In genomic region chr10:121792198-121792597, GRCh38 we compare ENCODE assay signal across 15 cellular contexts.
DNase-seq lines count a peak whose midpoint lies in the region; ATAC-seq and TF ChIP-seq lines count a peak whose summit lies in the region.
"Had no signal": no experiment of that assay in that cellular context is flagged by ENCODE, and none has a peak within 500 bp of the region (broad histone marks: within the 10 kb centered on the region; RNA-seq: fewer than 3 reads in every experiment).

No MANE protein-coding gene starts in this region.

- no peaks in the 10 kb centered on the region for H3K9me3 Mint-ChIP-seq in endodermal cell
- no peaks in the 10 kb centered on the region for H3K9me3 Mint-ChIP-seq in natural killer cell treated with Interleukin-12 subunit alpha and Interleukin-12 subunit beta and Interleukin-15 and Interleukin-18, amount 100 ng/mL, for 72 hours
- H3K9me3 Mint-ChIP-seq: activated naive CD8-positive, alpha-beta T cell treated with anti-CD3 and anti-CD28 coated beads, Interleukin-2, amount 50 U/mL, for 24 hours had no signal

- WGBS in endodermal cell (ENCODE audit: insufficient coverage in 1 of 2, insufficient read length in 1 of 2), 2 experiments, result 91 to 97% methylated on average over 1 to 2 of the region's 3 CpGs
- 59% methylated on average over 1 of the region's 3 CpGs for WGBS in mesenchymal stem cell
- WGBS in trophoblast cell (ENCODE audit: extremely low coverage, insufficient coverage, insufficient read length), result no CpG with 5 or more reads among the region's 3 CpGs

- no peaks in the 10 kb centered on the region for H3K79me2 ChIP-seq in trophoblast cell (ENCODE audit: control insufficient read depth, insufficient read depth, low read length, poor library complexity)

- H3K4me1 ChIP-seq in endodermal cell (ENCODE audit: control insufficient read depth, insufficient read depth, low read length) (peaks cover 6% of the 10 kb centered on the region), mesenchymal stem cell (ENCODE audit: control insufficient read depth, insufficient read depth, low read depth, low read length) (peaks cover 3% of the 10 kb centered on the region), trophoblast cell (ENCODE audit: control insufficient read depth in 1 of 2, insufficient read depth in 2 of 2, low read length in 2 of 2) (peaks cover 0 to 1% of the 10 kb centered on the region in 2 experiments)
- H3K4me1 ChIP-seq: BLaER1, colonic mucosa had no signal

- H2AK5ac ChIP-seq in mesenchymal stem cell (ENCODE audit: low read length, severe bottlenecking) (no peak overlapping the region), trophoblast cell (ENCODE audit: low read length) (no peak overlapping the region)

- no peak overlapping the region for H3K4me3 ChIP-seq in endodermal cell (ENCODE audit: low read length)
- H3K4me3 ChIP-seq in mesenchymal stem cell (ENCODE audit: insufficient read depth in 1 of 2, low read depth in 1 of 2, low read length in 2 of 2), result no peak overlapping the region
- no peak overlapping the region for H3K4me3 ChIP-seq in trophoblast cell (ENCODE audit: low read depth, low read length)
- H3K4me3 ChIP-seq: BLaER1, colonic mucosa, SK-N-MC had no signal

- no peak overlapping the region for H2BK5ac ChIP-seq in mesenchymal stem cell (ENCODE audit: low read depth, low read length, poor library complexity, severe bottlenecking)
- no peak overlapping the region for H2BK5ac ChIP-seq in trophoblast cell (ENCODE audit: low read depth, low read length, poor library complexity)

- H3K79me1 ChIP-seq in mesenchymal stem cell (replicated peaks; ENCODE audit: low read length, poor library complexity, severe bottlenecking) (peaks cover 2% of the 10 kb centered on the region), trophoblast cell (ENCODE audit: low read length) (no peaks in the 10 kb centered on the region)

- H3K4ac ChIP-seq in mesenchymal stem cell (ENCODE audit: low read depth in 1 of 2, low read length in 2 of 2), result no peak overlapping the region
- H3K4ac ChIP-seq in trophoblast cell (ENCODE audit: low read depth, low read length), result no peak overlapping the region

- H4K12ac ChIP-seq in trophoblast cell (ENCODE audit: low read depth, low read length), result no peak overlapping the region

- H3K14ac ChIP-seq in mesenchymal stem cell (ENCODE audit: low read length in 2 of 2), result no peak overlapping the region
- H3K14ac ChIP-seq in trophoblast cell (ENCODE audit: low read length), result no peak overlapping the region

- H3K36me3 ChIP-seq in endodermal cell (ENCODE audit: control insufficient read depth, insufficient read depth, low read length), result no peaks in the 10 kb centered on the region
- peaks cover 0 to 19% of the 10 kb centered on the region in 2 experiments for H3K36me3 ChIP-seq in mesenchymal stem cell (ENCODE audit: control insufficient read depth in 1 of 2, insufficient read depth in 2 of 2, low read depth in 1 of 2, low read length in 2 of 2)
- H3K36me3 ChIP-seq in trophoblast cell (ENCODE audit: control insufficient read depth in 1 of 2, insufficient read depth in 2 of 2, low read length in 2 of 2), result no peaks in the 10 kb centered on the region
- H3K36me3 ChIP-seq: colonic mucosa had no signal

- peaks cover 15% of the 10 kb centered on the region for H3K4me1 Mint-ChIP-seq in endodermal cell
- H3K4me1 Mint-ChIP-seq in natural killer cell treated with Interleukin-12 subunit alpha and Interleukin-12 subunit beta and Interleukin-15 and Interleukin-18, amount 100 ng/mL, for 72 hours (ENCODE audit: low read depth in 2 of 2), result peaks cover 0 to 6% of the 10 kb centered on the region in 2 donors
- H3K4me1 Mint-ChIP-seq: activated naive CD8-positive, alpha-beta T cell treated with anti-CD3 and anti-CD28 coated beads, Interleukin-2, amount 50 U/mL, for 24 hours had no signal

- H4K91ac ChIP-seq in mesenchymal stem cell (ENCODE audit: low read length) (no peak overlapping the region), trophoblast cell (ENCODE audit: low read depth, low read length) (no peak overlapping the region)

- no peak for ATAC-seq in natural killer cell treated with Interleukin-12 subunit alpha and Interleukin-12 subunit beta and Interleukin-15 and Interleukin-18, amount 100 ng/mL, for 72 hours
- ATAC-seq: activated naive CD8-positive, alpha-beta T cell treated with anti-CD3 and anti-CD28 coated beads, Interleukin-2, amount 50 U/mL, for 24 hours had no signal

- H3K4me2 ChIP-seq in mesenchymal stem cell (ENCODE audit: low read length, poor library complexity, severe bottlenecking) (no peak overlapping the region), trophoblast cell (ENCODE audit: low read length) (no peak overlapping the region)
- H3K4me2 ChIP-seq: BLaER1 had no signal

- H3K27ac ChIP-seq in endodermal cell (ENCODE audit: low read depth, low read length), result no peak overlapping the region
- H3K27ac ChIP-seq in mesenchymal stem cell (ENCODE audit: low read length, poor library complexity, severe bottlenecking), result no peak overlapping the region
- H3K27ac ChIP-seq in trophoblast cell (ENCODE audit: low read depth, low read length), result no peak overlapping the region
- H3K27ac ChIP-seq: BLaER1, colonic mucosa, SK-N-MC had no signal

- H3K27me3 ChIP-seq in endodermal cell (ENCODE audit: control insufficient read depth, insufficient read depth, low read length, poor library complexity, severe bottlenecking) (no peaks in the 10 kb centered on the region), mesenchymal stem cell (ENCODE audit: control insufficient read depth in 1 of 2, insufficient read depth in 1 of 2, low read length in 2 of 2) (no peaks in the 10 kb centered on the region), trophoblast cell (ENCODE audit: insufficient read depth, low read length) (no peaks in the 10 kb centered on the region)
- H3K27me3 ChIP-seq: BLaER1, colonic mucosa had no signal

- peak overlapping the region; percentile 5 for H3K27ac Mint-ChIP-seq in endodermal cell
- H3K27ac Mint-ChIP-seq in natural killer cell treated with Interleukin-12 subunit alpha and Interleukin-12 subunit beta and Interleukin-15 and Interleukin-18, amount 100 ng/mL, for 72 hours, result no peak overlapping the region
- H3K27ac Mint-ChIP-seq: activated naive CD8-positive, alpha-beta T cell treated with anti-CD3 and anti-CD28 coated beads, Interleukin-2, amount 50 U/mL, for 24 hours had no signal

- H4K8ac ChIP-seq in mesenchymal stem cell (ENCODE audit: low read length) (no peak overlapping the region), trophoblast cell (ENCODE audit: low read depth, low read length) (no peak overlapping the region)

- H2BK120ac ChIP-seq in mesenchymal stem cell (ENCODE audit: low read depth, low read length) (no peak overlapping the region), trophoblast cell (ENCODE audit: insufficient read depth, low read length, poor library complexity) (no peak overlapping the region)

- H3K4me3 Mint-ChIP-seq in endodermal cell, result no peak overlapping the region
- no peak overlapping the region for H3K4me3 Mint-ChIP-seq in natural killer cell treated with Interleukin-12 subunit alpha and Interleukin-12 subunit beta and Interleukin-15 and Interleukin-18, amount 100 ng/mL, for 72 hours
- H3K4me3 Mint-ChIP-seq: activated naive CD8-positive, alpha-beta T cell treated with anti-CD3 and anti-CD28 coated beads, Interleukin-2, amount 50 U/mL, for 24 hours had no signal

- no peak for TF ChIP-seq CTCF in endodermal cell (conservative IDR thresholded peaks at IDR 0.05)

- H2BK15ac ChIP-seq in mesenchymal stem cell (ENCODE audit: low read depth, poor library complexity, severe bottlenecking), result peak overlapping the region; percentile 26

- H3K9ac ChIP-seq in endodermal cell (ENCODE audit: extremely low read depth, low read length, poor library complexity, severe bottlenecking), result no peak overlapping the region
- no peak overlapping the region for H3K9ac ChIP-seq in mesenchymal stem cell (ENCODE audit: low read length)
- no peak overlapping the region for H3K9ac ChIP-seq in trophoblast cell (ENCODE audit: low read length)
- H3K9ac ChIP-seq: BLaER1 had no signal

- no peaks in the 10 kb centered on the region for H3K27me3 Mint-ChIP-seq in endodermal cell (ENCODE audit: insufficient read depth)
- no peaks in the 10 kb centered on the region for H3K27me3 Mint-ChIP-seq in natural killer cell treated with Interleukin-12 subunit alpha and Interleukin-12 subunit beta and Interleukin-15 and Interleukin-18, amount 100 ng/mL, for 72 hours
- H3K27me3 Mint-ChIP-seq: activated naive CD8-positive, alpha-beta T cell treated with anti-CD3 and anti-CD28 coated beads, Interleukin-2, amount 50 U/mL, for 24 hours had no signal

- no peak overlapping the region for H2AFZ ChIP-seq in mesenchymal stem cell (ENCODE audit: low read depth, low read length)
- no peak overlapping the region for H2AFZ ChIP-seq in trophoblast cell (ENCODE audit: insufficient read depth, low read length, poor library complexity)

- H3K9me3 ChIP-seq in endodermal cell (ENCODE audit: control insufficient read depth, low read length), result no peaks in the 10 kb centered on the region
- no peaks in the 10 kb centered on the region for H3K9me3 ChIP-seq in mesenchymal stem cell (ENCODE audit: control insufficient read depth, low read length)
- no peaks in the 10 kb centered on the region for H3K9me3 ChIP-seq in trophoblast cell (ENCODE audit: insufficient read depth, low read depth, low read length)
- H3K9me3 ChIP-seq: BLaER1, colonic mucosa had no signal

- peaks cover 13% of the 10 kb centered on the region for H3K36me3 Mint-ChIP-seq in endodermal cell (ENCODE audit: low read depth)
- peaks cover 4% of the 10 kb centered on the region for H3K36me3 Mint-ChIP-seq in natural killer cell treated with Interleukin-12 subunit alpha and Interleukin-12 subunit beta and Interleukin-15 and Interleukin-18, amount 100 ng/mL, for 72 hours

- H3K18ac ChIP-seq in mesenchymal stem cell (ENCODE audit: low read depth in 1 of 2, low read length in 2 of 2) (no peak overlapping the region), trophoblast cell (ENCODE audit: low read length) (no peak overlapping the region)

- H2BK12ac ChIP-seq in mesenchymal stem cell (ENCODE audit: low read length in 2 of 2) (no peak overlapping the region), trophoblast cell (ENCODE audit: low read length) (no peak overlapping the region)

- H3K23ac ChIP-seq in mesenchymal stem cell (ENCODE audit: low read length in 2 of 2) (no peak overlapping the region), trophoblast cell (ENCODE audit: low read length) (no peak overlapping the region)

- peak; percentile 36 for DNase-seq in ELR (ENCODE audit: low read depth)
- DNase-seq in RPMI7951 (ENCODE audit: low read depth), result peak; percentile 6
- DNase-seq in endodermal cell, result no peak
- DNase-seq in mesenchymal stem cell, result peak; percentile 29
- no peak for DNase-seq in DMS153 (lab: John Stamatoyannopoulos, UW)
- no peak for DNase-seq in natural killer cell treated with Interleukin-12 subunit alpha and Interleukin-12 subunit beta and Interleukin-15 and Interleukin-18, amount 100 ng/mL, for 72 hours (ENCODE audit: low spot score)
- DNase-seq in trophoblast cell, result no peak
- DNase-seq: activated naive CD8-positive, alpha-beta T cell treated with anti-CD3 and anti-CD28 coated beads, Interleukin-2, amount 50 U/mL, for 24 hours; activated T-cell treated with anti-CD3 and anti-CD28 coated beads, Interleukin-2, amount 50 U/mL, for 48 hours; colonic mucosa; NCI-H1694 treated with DMSO at 0.1 percent for 48 hours; NCI-H446; stimulated activated CD4-positive, alpha-beta T cell treated with anti-CD3 and anti-CD28 coated beads, Interleukin-2, amount 100 ng/mL, for 24 hours had no signal

Comparison
In these comparisons a context has a peak if more than half of its experiments do, and no peak if none do; other contexts are left out.
1. DNase-seq: peak in ELR (single experiment), RPMI7951 (single experiment) and mesenchymal stem cell (single experiment); none in endodermal cell (single experiment), DMS153 (single experiment), natural killer cell treated with Interleukin-12 subunit alpha and Interleukin-12 subunit beta and Interleukin-15 and Interleukin-18, amount 100 ng/mL, for 72 hours (single experiment) and trophoblast cell (0 of 2).